Comparison of ENCODE assay signal across 1 cellular context in the genomic region with DNA sequence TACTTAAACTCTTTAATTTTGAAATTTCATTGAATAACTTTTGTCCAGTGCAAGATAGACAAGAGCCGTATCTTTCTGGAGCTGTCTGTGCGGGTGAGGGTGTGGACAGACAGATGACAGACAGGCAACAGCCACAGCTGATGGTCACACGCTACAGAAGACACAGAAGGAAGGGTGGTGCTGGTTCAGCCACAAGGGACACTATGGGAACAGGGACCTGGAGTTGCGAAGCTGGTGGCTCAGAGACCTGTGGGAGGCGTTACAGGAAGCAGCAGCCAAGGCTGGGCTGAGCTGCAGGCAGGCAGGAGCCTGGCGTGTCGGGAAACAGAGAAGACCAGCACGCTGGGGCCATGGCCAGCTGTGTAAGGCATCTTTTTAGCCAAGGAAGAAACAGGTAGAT.
TF ChIP-seq lines count a peak whose summit lies in the region.

No MANE protein-coding gene starts in this region.

TF ChIP-seq in GM23338, 12 proteins besides CTCF, POLR2A, EP300 and RAD21 (continued from another document):
- TF ChIP-seq, protein P1, sequence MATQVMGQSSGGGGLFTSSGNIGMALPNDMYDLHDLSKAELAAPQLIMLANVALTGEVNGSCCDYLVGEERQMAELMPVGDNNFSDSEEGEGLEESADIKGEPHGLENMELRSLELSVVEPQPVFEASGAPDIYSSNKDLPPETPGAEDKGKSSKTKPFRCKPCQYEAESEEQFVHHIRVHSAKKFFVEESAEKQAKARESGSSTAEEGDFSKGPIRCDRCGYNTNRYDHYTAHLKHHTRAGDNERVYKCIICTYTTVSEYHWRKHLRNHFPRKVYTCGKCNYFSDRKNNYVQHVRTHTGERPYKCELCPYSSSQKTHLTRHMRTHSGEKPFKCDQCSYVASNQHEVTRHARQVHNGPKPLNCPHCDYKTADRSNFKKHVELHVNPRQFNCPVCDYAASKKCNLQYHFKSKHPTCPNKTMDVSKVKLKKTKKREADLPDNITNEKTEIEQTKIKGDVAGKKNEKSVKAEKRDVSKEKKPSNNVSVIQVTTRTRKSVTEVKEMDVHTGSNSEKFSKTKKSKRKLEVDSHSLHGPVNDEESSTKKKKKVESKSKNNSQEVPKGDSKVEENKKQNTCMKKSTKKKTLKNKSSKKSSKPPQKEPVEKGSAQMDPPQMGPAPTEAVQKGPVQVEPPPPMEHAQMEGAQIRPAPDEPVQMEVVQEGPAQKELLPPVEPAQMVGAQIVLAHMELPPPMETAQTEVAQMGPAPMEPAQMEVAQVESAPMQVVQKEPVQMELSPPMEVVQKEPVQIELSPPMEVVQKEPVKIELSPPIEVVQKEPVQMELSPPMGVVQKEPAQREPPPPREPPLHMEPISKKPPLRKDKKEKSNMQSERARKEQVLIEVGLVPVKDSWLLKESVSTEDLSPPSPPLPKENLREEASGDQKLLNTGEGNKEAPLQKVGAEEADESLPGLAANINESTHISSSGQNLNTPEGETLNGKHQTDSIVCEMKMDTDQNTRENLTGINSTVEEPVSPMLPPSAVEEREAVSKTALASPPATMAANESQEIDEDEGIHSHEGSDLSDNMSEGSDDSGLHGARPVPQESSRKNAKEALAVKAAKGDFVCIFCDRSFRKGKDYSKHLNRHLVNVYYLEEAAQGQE (IDR thresholded peaks at IDR 0.05; ENCODE audit: unreplicated experiment) = no peak
- TF ChIP-seq, protein P2, sequence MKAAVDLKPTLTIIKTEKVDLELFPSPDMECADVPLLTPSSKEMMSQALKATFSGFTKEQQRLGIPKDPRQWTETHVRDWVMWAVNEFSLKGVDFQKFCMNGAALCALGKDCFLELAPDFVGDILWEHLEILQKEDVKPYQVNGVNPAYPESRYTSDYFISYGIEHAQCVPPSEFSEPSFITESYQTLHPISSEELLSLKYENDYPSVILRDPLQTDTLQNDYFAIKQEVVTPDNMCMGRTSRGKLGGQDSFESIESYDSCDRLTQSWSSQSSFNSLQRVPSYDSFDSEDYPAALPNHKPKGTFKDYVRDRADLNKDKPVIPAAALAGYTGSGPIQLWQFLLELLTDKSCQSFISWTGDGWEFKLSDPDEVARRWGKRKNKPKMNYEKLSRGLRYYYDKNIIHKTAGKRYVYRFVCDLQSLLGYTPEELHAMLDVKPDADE (IDR thresholded peaks at IDR 0.05) = no peak
- TF ChIP-seq EZH2 (IDR thresholded peaks at IDR 0.05; ENCODE audit: low read depth, unreplicated experiment) = no peak
TF ChIP-seq in GM23338: peak in this region for 0.
